ENCODE assay signal across 10 cellular contexts in genomic region chr10:79270471-79271246, GRCh38.
DNase-seq lines count a peak whose midpoint lies in the region; ATAC-seq and TF ChIP-seq lines count a peak whose summit lies in the region.
"Had no signal": no experiment of that assay in that cellular context is flagged by ENCODE, and none has a peak within 500 bp of the region (broad histone marks: within the 10 kb centered on the region; RNA-seq: fewer than 3 reads in every experiment).

No MANE protein-coding gene starts in this region.

- H3K4me1 ChIP-seq in adrenal gland (replicated peaks in 1 of 2): peaks cover 46 to 84% of the 10 kb centered on the region in 2 donors
- peaks cover 20% of the 10 kb centered on the region for H3K4me1 ChIP-seq in mesodermal cell (ENCODE audit: control insufficient read depth, insufficient read depth, low read length, poor library complexity, severe bottlenecking)

- no peaks in the 10 kb centered on the region for H3K27me3 Mint-ChIP-seq in type B pancreatic cell
- H3K27me3 Mint-ChIP-seq in activated CD4-positive, alpha-beta T cell treated with anti-CD3 and anti-CD28 coated beads, Interleukin-2, amount 10 ng/mL, durations not matched to agents 7 days and 5 days: no peaks in the 10 kb centered on the region

- peak overlapping the region in 4 of 5 donors; percentile 11 to 72 (median 40) for H3K27ac ChIP-seq in adrenal gland
- peak overlapping the region; percentile 29 for H3K27ac ChIP-seq in mesodermal cell (ENCODE audit: low read depth, low read length, severe bottlenecking)
- H3K27ac ChIP-seq: 22Rv1 had no signal

- H3K27ac Mint-ChIP-seq in type B pancreatic cell: peak overlapping the region; percentile 77
- H3K27ac Mint-ChIP-seq in activated CD4-positive, alpha-beta T cell treated with anti-CD3 and anti-CD28 coated beads, Interleukin-2, amount 10 ng/mL, durations not matched to agents 7 days and 5 days: no peak overlapping the region

- H3K4me1 Mint-ChIP-seq in type B pancreatic cell (ENCODE audit: unreplicated experiment): peaks cover 48% of the 10 kb centered on the region
- H3K4me1 Mint-ChIP-seq in activated CD4-positive, alpha-beta T cell treated with anti-CD3 and anti-CD28 coated beads, Interleukin-2, amount 10 ng/mL, durations not matched to agents 7 days and 5 days: peaks cover 20% of the 10 kb centered on the region

- H3K9me3 Mint-ChIP-seq in type B pancreatic cell: no peaks in the 10 kb centered on the region
- no peaks in the 10 kb centered on the region for H3K9me3 Mint-ChIP-seq in activated CD4-positive, alpha-beta T cell treated with anti-CD3 and anti-CD28 coated beads, Interleukin-2, amount 10 ng/mL, durations not matched to agents 7 days and 5 days

- H3K36me3 Mint-ChIP-seq in type B pancreatic cell: peaks cover 18% of the 10 kb centered on the region
- no peaks in the 10 kb centered on the region for H3K36me3 Mint-ChIP-seq in activated CD4-positive, alpha-beta T cell treated with anti-CD3 and anti-CD28 coated beads, Interleukin-2, amount 10 ng/mL, durations not matched to agents 7 days and 5 days (ENCODE audit: low read depth)

- POLR2A ChIA-PET in activated CD4-positive, alpha-beta T cell treated with anti-CD3 and anti-CD28 coated beads, Interleukin-2, amount 10 ng/mL, durations not matched to agents 7 days and 5 days (lab: Charles Lee): no interaction called here

- CTCF ChIA-PET in activated CD4-positive, alpha-beta T cell treated with anti-CD3 and anti-CD28 coated beads, Interleukin-2, amount 10 ng/mL, durations not matched to agents 7 days and 5 days (lab: Charles Lee): no interaction called here

- TF ChIP-seq CTCF in adrenal gland (IDR thresholded peaks at IDR 0.05) (peak in 1 of 6 experiments; percentile 19), type B pancreatic cell (conservative IDR thresholded peaks at IDR 0.05) (peak; percentile 20)

- no peak for ATAC-seq in HG02678 (IDR thresholded peaks at IDR 0.05; ENCODE audit: unreplicated experiment)

- TF ChIP-seq POLR2A in adrenal gland (IDR thresholded peaks at IDR 0.05): no peak

- no peaks in the 10 kb centered on the region for H3K9me3 ChIP-seq in adrenal gland (replicated peaks in 1 of 3)
- H3K9me3 ChIP-seq in mesodermal cell (ENCODE audit: control insufficient read depth, low read length): no peaks in the 10 kb centered on the region

- H3K27me3 ChIP-seq in adrenal gland: no peaks in the 10 kb centered on the region

- WGBS in adrenal gland, 4 donors: 73 to 81% (median 76%) methylated on average over 12 to 16 of the region's 16 CpGs
- WGBS in mesodermal cell (ENCODE audit: insufficient coverage in 2 of 2), 2 experiments: 95 to 97% methylated on average over 14 to 15 of the region's 16 CpGs

- no peak overlapping the region for H3K4me3 ChIP-seq in adrenal gland
- no peak overlapping the region for H3K4me3 ChIP-seq in mesodermal cell (ENCODE audit: extremely low read depth, insufficient read depth, low read length, poor library complexity, severe bottlenecking)

- intact Hi-C loops in adrenal gland (cut with DNase I): no loop called here

- peak overlapping the region; percentile 53 for H3K4me3 Mint-ChIP-seq in type B pancreatic cell
- H3K4me3 Mint-ChIP-seq in activated CD4-positive, alpha-beta T cell treated with anti-CD3 and anti-CD28 coated beads, Interleukin-2, amount 10 ng/mL, durations not matched to agents 7 days and 5 days: no peak overlapping the region

- DNase-seq in DMS 273 (lab: John Stamatoyannopoulos, UW; ENCODE audit: unreplicated experiment) (peak; percentile 62), DMS 273 treated with DMSO at 0.1 percent for 48 hours (lab: John Stamatoyannopoulos, UW) (no peak), adrenal gland (peak in 6 of 7 donors; percentile 35 to 84 (median 59)), type B pancreatic cell (ENCODE audit: extremely low spot score, unreplicated experiment) (no peak), NCI-H146 (lab: John Stamatoyannopoulos, UW) (no peak)
- DNase-seq in activated CD4-positive, alpha-beta T cell treated with anti-CD3 and anti-CD28 coated beads, Interleukin-2, amount 10 ng/mL, durations not matched to agents 7 days and 5 days: no peak
- DNase-seq: stimulated activated CD8-positive, alpha-beta memory T cell treated with anti-CD3 and anti-CD28 coated beads, Interleukin-4, amount 100 ng/mL, for 48 hours had no signal

- no peaks in the 10 kb centered on the region for H3K36me3 ChIP-seq in adrenal gland (replicated peaks in 1 of 2)
- peaks cover 73% of the 10 kb centered on the region for H3K36me3 ChIP-seq in mesodermal cell (ENCODE audit: control insufficient read depth, insufficient read depth, low read length)

Comparison
In these comparisons a context has a peak if more than half of its experiments do, and no peak if none do; other contexts are left out.
1. DNase-seq: peak in DMS 273 (single experiment) and adrenal gland (6 of 7); none in DMS 273 treated with DMSO at 0.1 percent for 48 hours (single experiment), type B pancreatic cell (single experiment), activated CD4-positive, alpha-beta T cell treated with anti-CD3 and anti-CD28 coated beads, Interleukin-2, amount 10 ng/mL, durations not matched to agents 7 days and 5 days (single experiment) and NCI-H146 (single experiment).